In genomic region chr17:4939804-4940624, GRCh38 we compare ENCODE assay signal across 8 cellular contexts. TPM values are rescaled to one million over a fixed set of nuclear protein-coding genes. Genes with fewer than 3 reads are reported as not detected.
DNase-seq lines count a peak whose midpoint lies in the region; ATAC-seq and TF ChIP-seq lines count a peak whose summit lies in the region.

RNF167 (plus strand) TSS chr17:4940268; CDS start chr17:4940910, 642 bp downstream.
A gene with protein sequence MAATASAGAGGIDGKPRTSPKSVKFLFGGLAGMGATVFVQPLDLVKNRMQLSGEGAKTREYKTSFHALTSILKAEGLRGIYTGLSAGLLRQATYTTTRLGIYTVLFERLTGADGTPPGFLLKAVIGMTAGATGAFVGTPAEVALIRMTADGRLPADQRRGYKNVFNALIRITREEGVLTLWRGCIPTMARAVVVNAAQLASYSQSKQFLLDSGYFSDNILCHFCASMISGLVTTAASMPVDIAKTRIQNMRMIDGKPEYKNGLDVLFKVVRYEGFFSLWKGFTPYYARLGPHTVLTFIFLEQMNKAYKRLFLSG (minus strand): TSS chr17:4940046. CDS start chr17:4939910, 136 bp downstream.

- peak within 1 kb of the TSS; percentile 87 for H3K27ac Mint-ChIP-seq in central memory CD8-positive, alpha-beta T cell (ENCODE audit: low read depth)

- H3K36me3 Mint-ChIP-seq in central memory CD8-positive, alpha-beta T cell (ENCODE audit: insufficient read depth) = peaks cover 40% of the 10 kb centered on the region

- H3K4me3 Mint-ChIP-seq in central memory CD8-positive, alpha-beta T cell = peak within 1 kb of the TSS; percentile 94

- WGBS in spleen, 5 donors = 0% methylated on average over 58 to 75 of the region's 75 CpGs

- DNase-seq in AG09309 (ENCODE audit: low read depth) (peak; percentile 99), NCI-H446 (lab: John Stamatoyannopoulos, UW) (peak; percentile 99), inferior parietal cortex (ENCODE audit: extremely low spot score) (peak; percentile 99), spleen (peak; percentile 98)
- DNase-seq in activated CD4-positive, CD25-positive, alpha-beta regulatory T cell treated with anti-CD3 and anti-CD28 coated beads, Interleukin-2, amount 50 U/mL, for 16 hours (ENCODE audit: low read depth, low spot score) = peak; percentile 91
- peak; percentile 93 to 99 for DNase-seq in central memory CD8-positive, alpha-beta T cell (ENCODE audit: low spot score in 2 of 2)

- peaks cover 72% of the 10 kb centered on the region for H3K4me1 Mint-ChIP-seq in central memory CD8-positive, alpha-beta T cell

- TF ChIP-seq CTCF in AG09309 (IDR thresholded peaks at IDR 0.05; ENCODE audit: control insufficient read depth, insufficient read depth, low read depth, low read length, missing control alignments) (no peak), spleen (IDR thresholded peaks at IDR 0.05 in 8 of 11, conservative IDR thresholded peaks at IDR 0.05 in 3 of 11) (peak in 8 of 11 experiments; percentile 12 to 68 (median 40))

- no peaks in the 10 kb centered on the region for H3K9me3 Mint-ChIP-seq in central memory CD8-positive, alpha-beta T cell

- H3K9me3 ChIP-seq in spleen = no peaks in the 10 kb centered on the region

- no peaks in the 10 kb centered on the region for H3K27me3 ChIP-seq in spleen (replicated peaks in 1 of 7)

- H3K27ac ChIP-seq in spleen = peak within 1 kb of the TSS; percentile 93 to 99 (median 97)

- intact Hi-C loops in spleen (cut with DNase I; ENCODE audit: low total_unique reads) = loop anchor here (2.0 to 10.0 kb wide), 2 partner anchors 27 to 55 kb away; partner anchors contain the start of genes INCA1, KIF1C and SPAG7

- H3K36me3 ChIP-seq in spleen = peaks cover 0 to 70% (median 41%) of the 10 kb centered on the region in 6 donors

- ATAC-seq in GM19025 (IDR thresholded peaks at IDR 0.05; ENCODE audit: low read depth, unreplicated experiment) (peak; percentile 84), HG03342 (IDR thresholded peaks at IDR 0.05; ENCODE audit: unreplicated experiment) (peak; percentile 72)
- ATAC-seq in central memory CD8-positive, alpha-beta T cell (replicated peaks; ENCODE audit: extremely low read depth, poor library complexity, severe bottlenecking) = peak; percentile 86

- TF ChIP-seq POLR2A in spleen (IDR thresholded peaks at IDR 0.05) = peak in 2 of 3 donors; percentile 32 to 58

- peak within 1 kb of the TSS; percentile 96 for H3K4me3 ChIP-seq in AG09309 (ENCODE audit: control insufficient read depth, low read depth, low read length)
- H3K4me3 ChIP-seq in spleen = peak within 1 kb of the TSS; percentile 57 to 95 (median 78)

- no peaks in the 10 kb centered on the region for H3K27me3 Mint-ChIP-seq in central memory CD8-positive, alpha-beta T cell

- H3K4me1 ChIP-seq in spleen = peaks cover 45 to 80% (median 65%) of the 10 kb centered on the region in 6 donors

RNA-seq across cellular contexts. Expression of gene RNF167, which starts in this region (rescaled TPM):
- total RNA-seq in spleen = 100 to 1,000 TPM in 1 of 7 donors, 10 to 100 TPM in 6; 57.6 to 109 (median 78.6) TPM
- polyA plus RNA-seq in spleen = 100 to 1,000 TPM in 2 of 3 donors, 10 to 100 TPM in 1; 96.4 to 146 (median 129) TPM

RNA-seq across cellular contexts. Expression of the second gene that starts in this region (rescaled TPM):
- total RNA-seq in spleen = 10 to 100 TPM; 37.2 to 61.0 (median 42.9) TPM
- 10 to 100 TPM; 22.1 to 52.6 (median 32.3) TPM for polyA plus RNA-seq in spleen

Comparison
In these comparisons a context has a peak if more than half of its experiments do, and no peak if none do; other contexts are left out.
1. Peak in every context shown above with its lines: DNase-seq, ATAC-seq, H3K4me3 ChIP-seq and H3K27ac ChIP-seq.